In genomic region chr5:155700333-155700732, GRCh38 we compare ENCODE assay signal across 12 cellular contexts.
DNase-seq lines count a peak whose midpoint lies in the region; ATAC-seq and TF ChIP-seq lines count a peak whose summit lies in the region.
"Had no signal": no experiment of that assay in that cellular context is flagged by ENCODE, and none has a peak within 500 bp of the region (broad histone marks: within the 10 kb centered on the region; RNA-seq: fewer than 3 reads in every experiment).

No MANE protein-coding gene starts in this region.

- H3F3A ChIP-seq in GM23248 (ENCODE audit: insufficient read depth), result no peaks in the 10 kb centered on the region

- intact Hi-C loops in left lung (cut with DNase I), result no loop called here

- no peak overlapping the region for H3K4me3 ChIP-seq in GM23248
- H3K4me3 ChIP-seq in left lung, result no peak overlapping the region

- H3K4me2 ChIP-seq in GM23248 (ENCODE audit: unreplicated experiment), result no peak overlapping the region

- no peaks in the 10 kb centered on the region for H3K9me2 ChIP-seq in GM23248 (ENCODE audit: insufficient read depth)

- H3K9me3 ChIP-seq in GM23248 (ENCODE audit: low read depth) (no peaks in the 10 kb centered on the region), left lung (no peaks in the 10 kb centered on the region)

- ATAC-seq in WTC11 (peak; percentile 81), HG02588 (IDR thresholded peaks at IDR 0.05; ENCODE audit: unreplicated experiment) (no peak), left lung (no peak)

- 9 to 14% methylated on average over 3 of the region's 3 CpGs for WGBS in GM23248 (ENCODE audit: low coverage in 1 of 2, low lambda C conversion rate in 2 of 2, missing lambda C conversion rate in 2 of 2), 2 experiments

- TF ChIP-seq CTCF in WTC11 (IDR thresholded peaks at IDR 0.05) (no peak), left lung (IDR thresholded peaks at IDR 0.05) (no peak)

- H3K4me3 Mint-ChIP-seq in WTC11, result no peak overlapping the region
- H3K4me3 Mint-ChIP-seq: memory B cell had no signal

- H3K79me2 ChIP-seq in GM23248 (ENCODE audit: insufficient read depth), result no peaks in the 10 kb centered on the region

- no peaks in the 10 kb centered on the region for H3K9me3 Mint-ChIP-seq in WTC11
- H3K9me3 Mint-ChIP-seq: activated T-helper 2 cell treated with anti-CD3 and anti-CD28 coated beads, Interferon-gamma antibody, Interleukin-2, Interleukin-4, amounts not matched to agents 10 μg/mL and 5 μg/mL and 100 μg/mL, durations not matched to agents 14 hours and 24 hours and 36 hours; memory B cell had no signal

- H3K4me1 ChIP-seq in GM23248 (ENCODE audit: insufficient read depth) (no peaks in the 10 kb centered on the region), left lung (no peaks in the 10 kb centered on the region)

- H2AFZ ChIP-seq in GM23248, result no peak overlapping the region

- H3K27ac ChIP-seq in GM23248, result no peak overlapping the region
- no peak overlapping the region for H3K27ac ChIP-seq in left lung

- in situ Hi-C loops in GM23248 (cut with MboI), result no loop called here

- H4K20me1 ChIP-seq in GM23248 (ENCODE audit: insufficient read depth), result no peaks in the 10 kb centered on the region

- H3K27ac Mint-ChIP-seq in WTC11, result no peak overlapping the region
- H3K27ac Mint-ChIP-seq: activated T-helper 2 cell treated with anti-CD3 and anti-CD28 coated beads, Interferon-gamma antibody, Interleukin-2, Interleukin-4, amounts not matched to agents 10 μg/mL and 5 μg/mL and 100 μg/mL, durations not matched to agents 14 hours and 24 hours and 36 hours; memory B cell had no signal

- H3K9ac ChIP-seq in GM23248, result no peak overlapping the region

- DNase-seq in DMS53 (lab: John Stamatoyannopoulos, UW) (peak; percentile 68), GM23248 (peak; percentile 59), WTC11 (ENCODE audit: low spot score) (no peak), kidney glomerular epithelial cell (lab: John Stamatoyannopoulos, UW) (peak; percentile 61), left lung (no peak), anterior cingulate cortex (lab: John Stamatoyannopoulos, UW) (no peak)
- DNase-seq: H7, NCI-H774, retina had no signal

- no peaks in the 10 kb centered on the region for H3K27me3 Mint-ChIP-seq in WTC11 (ENCODE audit: low read depth)

- H3K4me1 Mint-ChIP-seq in WTC11, result no peaks in the 10 kb centered on the region
- H3K4me1 Mint-ChIP-seq: memory B cell had no signal

- POLR2A ChIA-PET in WTC11 (lab: Charles Lee), result no interaction called here

- CTCF ChIA-PET in WTC11 (lab: Charles Lee), result interaction anchor here (0.7 to 1.4 kb wide), 21 partner anchors 11 to 560 kb away, joined by 3 to 19 read pairs (median 4); no protein-coding TSS in a partner anchor

- no peaks in the 10 kb centered on the region for H3K27me3 ChIP-seq in GM23248 (replicated peaks; ENCODE audit: insufficient read depth)
- H3K27me3 ChIP-seq in left lung, result no peaks in the 10 kb centered on the region

- no peaks in the 10 kb centered on the region for H3K36me3 Mint-ChIP-seq in WTC11
- H3K36me3 Mint-ChIP-seq: memory B cell had no signal

- H3K36me3 ChIP-seq in GM23248 (ENCODE audit: low read depth) (no peaks in the 10 kb centered on the region), left lung (no peaks in the 10 kb centered on the region)

TF ChIP-seq in WTC11, 78 proteins besides CTCF, POLR2A, EP300 and RAD21:
- TF ChIP-seq FOXJ3 (CRISPR knock-in tag; IDR thresholded peaks at IDR 0.05; ENCODE audit: borderline replicate concordance), result no peak
TF ChIP-seq in WTC11: peak in this region for 0.

Comparison
In these comparisons a context has a peak if more than half of its experiments do, and no peak if none do; other contexts are left out.
1. DNase-seq: peak in DMS53 (single experiment), GM23248 (single experiment) and kidney glomerular epithelial cell (single experiment); none in WTC11 (single experiment), left lung (0 of 2) and anterior cingulate cortex (0 of 58).